8 cellular contexts compared by ENCODE assay signal in genomic region chr12:51846911-51847829, GRCh38. TPM values are rescaled to one million over a fixed set of nuclear protein-coding genes. Genes with fewer than 3 reads are reported as not detected.
DNase-seq lines count a peak whose midpoint lies in the region; ATAC-seq and TF ChIP-seq lines count a peak whose summit lies in the region.

No MANE protein-coding gene starts in this region.

- H3K27me3 ChIP-seq in upper lobe of right lung = peaks cover 54% of the 10 kb centered on the region

- H3K9me3 ChIP-seq in upper lobe of right lung = no peaks in the 10 kb centered on the region

- H3K4me3 ChIP-seq in fibroblast of the aortic adventitia (ENCODE audit: low read depth, low read length) = peak overlapping the region; percentile 46
- H3K4me3 ChIP-seq in upper lobe of right lung = peak overlapping the region; percentile 56

- TF ChIP-seq CTCF in fibroblast of the aortic adventitia (IDR thresholded peaks at IDR 0.05; ENCODE audit: insufficient read depth, low read length) (no peak), omental fat pad (IDR thresholded peaks at IDR 0.05) (no peak), upper lobe of right lung (IDR thresholded peaks at IDR 0.05) (no peak)

- DNase-seq in NCI-H1417 (lab: John Stamatoyannopoulos, UW) (peak in 2 of 3 experiments; percentile 71 to 72), NCI-H1417 treated with DMSO at 0.1 percent for 48 hours (lab: John Stamatoyannopoulos, UW) (no peak), fibroblast of the aortic adventitia (ENCODE audit: low read depth) (no peak), omental fat pad (ENCODE audit: low spot score) (no peak), upper lobe of right lung (peak; percentile 71), NCI-H2171 treated with DMSO at 0.1 percent for 48 hours (lab: John Stamatoyannopoulos, UW) (no peak), HPDE6-E6E7 (ENCODE audit: extremely low spot score) (no peak)
- DNase-seq in activated CD8-positive, alpha-beta memory T cell treated with anti-CD3 and anti-CD28 coated beads, Interleukin-2, amount 50 U/mL, for 4 hours = peak; percentile 53

- H3K36me3 ChIP-seq in upper lobe of right lung = no peaks in the 10 kb centered on the region

- intact Hi-C loops in upper lobe of right lung (cut with DNase I) = no loop called here

- peaks cover 33% of the 10 kb centered on the region for H3K4me1 ChIP-seq in upper lobe of right lung

- H3K27ac ChIP-seq in upper lobe of right lung = peak overlapping the region; percentile 47

- ATAC-seq in omental fat pad (ENCODE audit: low FRiP score) (peak; percentile 47), upper lobe of right lung (peak; percentile 41)

RNA-seq across cellular contexts. Expression of gene FIGNL2, which starts 1.3 kb away (rescaled TPM):
- total RNA-seq in fibroblast of the aortic adventitia (ENCODE audit: low replicate concordance) (0.18 TPM in 1 of 2 replicates, not detected in the other), omental fat pad (under 1 TPM in 3 of 4 donors, not detected in 1; 0.24 to 0.63 (median 0.63) TPM), upper lobe of right lung (1.5 TPM)

RNA-seq across cellular contexts. Expression of gene ANKRD33, which starts 40.7 kb away (rescaled TPM):
- total RNA-seq in fibroblast of the aortic adventitia (ENCODE audit: low replicate concordance) (0.09 TPM in 1 of 2 replicates, not detected in the other), omental fat pad (not detected), upper lobe of right lung (not detected)

Comparison
In these comparisons a context has a peak if more than half of its experiments do, and no peak if none do; other contexts are left out.
1. DNase-seq: peak in NCI-H1417 (2 of 3), activated CD8-positive, alpha-beta memory T cell treated with anti-CD3 and anti-CD28 coated beads, Interleukin-2, amount 50 U/mL, for 4 hours (single experiment) and upper lobe of right lung (single experiment); none in NCI-H1417 treated with DMSO at 0.1 percent for 48 hours (single experiment), fibroblast of the aortic adventitia (single experiment), omental fat pad (single experiment), NCI-H2171 treated with DMSO at 0.1 percent for 48 hours (single experiment) and HPDE6-E6E7 (single experiment).